Comparison of ENCODE assay signal across 2 cellular contexts in the genomic region with DNA sequence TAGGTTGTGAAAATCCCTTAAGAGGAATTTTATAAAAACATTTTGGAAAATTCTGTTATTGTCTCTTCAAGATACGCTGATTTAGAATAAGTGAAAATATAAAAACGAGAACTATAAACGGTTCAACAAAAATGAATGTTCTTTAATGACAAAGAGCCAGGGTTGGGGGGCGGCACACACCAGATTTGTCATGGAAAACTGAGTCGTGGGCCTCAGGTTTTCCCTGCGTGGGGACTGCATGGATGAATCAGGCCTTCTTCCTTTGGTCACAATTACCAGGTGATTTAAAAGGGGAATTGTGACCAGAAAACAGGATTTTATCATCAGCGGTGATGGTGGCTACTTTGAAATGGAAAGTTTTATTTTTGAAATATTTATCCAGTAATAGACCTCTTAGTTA.
TF ChIP-seq lines count a peak whose summit lies in the region.

No MANE protein-coding gene starts in this region.

TF ChIP-seq in GM23338, 12 proteins besides CTCF, POLR2A, EP300 and RAD21 (continues in another document):
- TF ChIP-seq EZH2 (IDR thresholded peaks at IDR 0.05; ENCODE audit: low read depth, unreplicated experiment) (no peak), ZNF331 (CRISPR knock-in tag; IDR thresholded peaks at IDR 0.05; ENCODE audit: low read depth) (no peak), JUNB (IDR thresholded peaks at IDR 0.05; ENCODE audit: unreplicated experiment) (no peak), POLR2AphosphoS5 (IDR thresholded peaks at IDR 0.05; ENCODE audit: low read depth) (no peak), EZH2phosphoT487 (IDR thresholded peaks at IDR 0.05; ENCODE audit: unreplicated experiment) (no peak), CREB1 (CRISPR knock-in tag; IDR thresholded peaks at IDR 0.05; ENCODE audit: low read depth) (no peak), ZNF114 (CRISPR knock-in tag; IDR thresholded peaks at IDR 0.05) (no peak), STAT1 (IDR thresholded peaks at IDR 0.05; ENCODE audit: unreplicated experiment) (no peak)
- TF ChIP-seq, protein P1, sequence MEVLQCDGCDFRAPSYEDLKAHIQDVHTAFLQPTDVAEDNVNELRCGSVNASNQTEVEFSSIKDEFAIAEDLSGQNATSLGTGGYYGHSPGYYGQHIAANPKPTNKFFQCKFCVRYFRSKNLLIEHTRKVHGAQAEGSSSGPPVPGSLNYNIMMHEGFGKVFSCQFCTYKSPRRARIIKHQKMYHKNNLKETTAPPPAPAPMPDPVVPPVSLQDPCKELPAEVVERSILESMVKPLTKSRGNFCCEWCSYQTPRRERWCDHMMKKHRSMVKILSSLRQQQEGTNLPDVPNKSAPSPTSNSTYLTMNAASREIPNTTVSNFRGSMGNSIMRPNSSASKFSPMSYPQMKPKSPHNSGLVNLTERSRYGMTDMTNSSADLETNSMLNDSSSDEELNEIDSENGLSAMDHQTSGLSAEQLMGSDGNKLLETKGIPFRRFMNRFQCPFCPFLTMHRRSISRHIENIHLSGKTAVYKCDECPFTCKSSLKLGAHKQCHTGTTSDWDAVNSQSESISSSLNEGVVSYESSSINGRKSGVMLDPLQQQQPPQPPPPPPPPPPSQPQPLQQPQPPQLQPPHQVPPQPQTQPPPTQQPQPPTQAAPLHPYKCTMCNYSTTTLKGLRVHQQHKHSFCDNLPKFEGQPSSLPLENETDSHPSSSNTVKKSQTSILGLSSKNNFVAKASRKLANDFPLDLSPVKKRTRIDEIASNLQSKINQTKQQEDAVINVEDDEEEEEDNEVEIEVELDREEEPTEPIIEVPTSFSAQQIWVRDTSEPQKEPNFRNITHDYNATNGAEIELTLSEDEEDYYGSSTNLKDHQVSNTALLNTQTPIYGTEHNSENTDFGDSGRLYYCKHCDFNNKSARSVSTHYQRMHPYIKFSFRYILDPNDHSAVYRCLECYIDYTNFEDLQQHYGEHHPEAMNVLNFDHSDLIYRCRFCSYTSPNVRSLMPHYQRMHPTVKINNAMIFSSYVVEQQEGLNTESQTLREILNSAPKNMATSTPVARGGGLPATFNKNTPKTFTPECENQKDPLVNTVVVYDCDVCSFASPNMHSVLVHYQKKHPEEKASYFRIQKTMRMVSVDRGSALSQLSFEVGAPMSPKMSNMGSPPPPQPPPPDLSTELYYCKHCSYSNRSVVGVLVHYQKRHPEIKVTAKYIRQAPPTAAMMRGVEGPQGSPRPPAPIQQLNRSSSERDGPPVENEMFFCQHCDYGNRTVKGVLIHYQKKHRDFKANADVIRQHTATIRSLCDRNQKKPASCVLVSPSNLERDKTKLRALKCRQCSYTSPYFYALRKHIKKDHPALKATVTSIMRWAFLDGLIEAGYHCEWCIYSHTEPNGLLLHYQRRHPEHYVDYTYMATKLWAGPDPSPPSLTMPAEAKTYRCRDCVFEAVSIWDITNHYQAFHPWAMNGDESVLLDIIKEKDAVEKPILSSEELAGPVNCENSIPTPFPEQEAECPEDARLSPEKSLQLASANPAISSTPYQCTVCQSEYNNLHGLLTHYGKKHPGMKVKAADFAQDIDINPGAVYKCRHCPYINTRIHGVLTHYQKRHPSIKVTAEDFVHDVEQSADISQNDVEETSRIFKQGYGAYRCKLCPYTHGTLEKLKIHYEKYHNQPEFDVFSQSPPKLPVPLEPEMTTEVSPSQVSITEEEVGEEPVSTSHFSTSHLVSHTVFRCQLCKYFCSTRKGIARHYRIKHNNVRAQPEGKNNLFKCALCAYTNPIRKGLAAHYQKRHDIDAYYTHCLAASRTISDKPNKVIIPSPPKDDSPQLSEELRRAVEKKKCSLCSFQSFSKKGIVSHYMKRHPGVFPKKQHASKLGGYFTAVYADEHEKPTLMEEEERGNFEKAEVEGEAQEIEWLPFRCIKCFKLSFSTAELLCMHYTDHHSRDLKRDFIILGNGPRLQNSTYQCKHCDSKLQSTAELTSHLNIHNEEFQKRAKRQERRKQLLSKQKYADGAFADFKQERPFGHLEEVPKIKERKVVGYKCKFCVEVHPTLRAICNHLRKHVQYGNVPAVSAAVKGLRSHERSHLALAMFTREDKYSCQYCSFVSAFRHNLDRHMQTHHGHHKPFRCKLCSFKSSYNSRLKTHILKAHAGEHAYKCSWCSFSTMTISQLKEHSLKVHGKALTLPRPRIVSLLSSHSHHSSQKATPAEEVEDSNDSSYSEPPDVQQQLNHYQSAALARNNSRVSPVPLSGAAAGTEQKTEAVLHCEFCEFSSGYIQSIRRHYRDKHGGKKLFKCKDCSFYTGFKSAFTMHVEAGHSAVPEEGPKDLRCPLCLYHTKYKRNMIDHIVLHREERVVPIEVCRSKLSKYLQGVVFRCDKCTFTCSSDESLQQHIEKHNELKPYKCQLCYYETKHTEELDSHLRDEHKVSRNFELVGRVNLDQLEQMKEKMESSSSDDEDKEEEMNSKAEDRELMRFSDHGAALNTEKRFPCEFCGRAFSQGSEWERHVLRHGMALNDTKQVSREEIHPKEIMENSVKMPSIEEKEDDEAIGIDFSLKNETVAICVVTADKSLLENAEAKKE (CRISPR knock-in tag; IDR thresholded peaks at IDR 0.05) = no peak
- TF ChIP-seq, protein P2, sequence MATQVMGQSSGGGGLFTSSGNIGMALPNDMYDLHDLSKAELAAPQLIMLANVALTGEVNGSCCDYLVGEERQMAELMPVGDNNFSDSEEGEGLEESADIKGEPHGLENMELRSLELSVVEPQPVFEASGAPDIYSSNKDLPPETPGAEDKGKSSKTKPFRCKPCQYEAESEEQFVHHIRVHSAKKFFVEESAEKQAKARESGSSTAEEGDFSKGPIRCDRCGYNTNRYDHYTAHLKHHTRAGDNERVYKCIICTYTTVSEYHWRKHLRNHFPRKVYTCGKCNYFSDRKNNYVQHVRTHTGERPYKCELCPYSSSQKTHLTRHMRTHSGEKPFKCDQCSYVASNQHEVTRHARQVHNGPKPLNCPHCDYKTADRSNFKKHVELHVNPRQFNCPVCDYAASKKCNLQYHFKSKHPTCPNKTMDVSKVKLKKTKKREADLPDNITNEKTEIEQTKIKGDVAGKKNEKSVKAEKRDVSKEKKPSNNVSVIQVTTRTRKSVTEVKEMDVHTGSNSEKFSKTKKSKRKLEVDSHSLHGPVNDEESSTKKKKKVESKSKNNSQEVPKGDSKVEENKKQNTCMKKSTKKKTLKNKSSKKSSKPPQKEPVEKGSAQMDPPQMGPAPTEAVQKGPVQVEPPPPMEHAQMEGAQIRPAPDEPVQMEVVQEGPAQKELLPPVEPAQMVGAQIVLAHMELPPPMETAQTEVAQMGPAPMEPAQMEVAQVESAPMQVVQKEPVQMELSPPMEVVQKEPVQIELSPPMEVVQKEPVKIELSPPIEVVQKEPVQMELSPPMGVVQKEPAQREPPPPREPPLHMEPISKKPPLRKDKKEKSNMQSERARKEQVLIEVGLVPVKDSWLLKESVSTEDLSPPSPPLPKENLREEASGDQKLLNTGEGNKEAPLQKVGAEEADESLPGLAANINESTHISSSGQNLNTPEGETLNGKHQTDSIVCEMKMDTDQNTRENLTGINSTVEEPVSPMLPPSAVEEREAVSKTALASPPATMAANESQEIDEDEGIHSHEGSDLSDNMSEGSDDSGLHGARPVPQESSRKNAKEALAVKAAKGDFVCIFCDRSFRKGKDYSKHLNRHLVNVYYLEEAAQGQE (IDR thresholded peaks at IDR 0.05; ENCODE audit: unreplicated experiment) = no peak

TF ChIP-seq in endothelial cell of umbilical vein, 7 proteins besides CTCF, POLR2A, EP300 and RAD21:
- TF ChIP-seq EZH2 (IDR thresholded peaks at IDR 0.05; ENCODE audit: borderline replicate concordance, low read depth, low read length, severe bottlenecking) = peak; percentile 27
- TF ChIP-seq, protein P3, sequence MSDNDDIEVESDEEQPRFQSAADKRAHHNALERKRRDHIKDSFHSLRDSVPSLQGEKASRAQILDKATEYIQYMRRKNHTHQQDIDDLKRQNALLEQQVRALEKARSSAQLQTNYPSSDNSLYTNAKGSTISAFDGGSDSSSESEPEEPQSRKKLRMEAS (IDR thresholded peaks at IDR 0.05; ENCODE audit: insufficient read depth, insufficient read length) = no peak
TF ChIP-seq in endothelial cell of umbilical vein: peak in this region for 1.
